In the genomic region with DNA sequence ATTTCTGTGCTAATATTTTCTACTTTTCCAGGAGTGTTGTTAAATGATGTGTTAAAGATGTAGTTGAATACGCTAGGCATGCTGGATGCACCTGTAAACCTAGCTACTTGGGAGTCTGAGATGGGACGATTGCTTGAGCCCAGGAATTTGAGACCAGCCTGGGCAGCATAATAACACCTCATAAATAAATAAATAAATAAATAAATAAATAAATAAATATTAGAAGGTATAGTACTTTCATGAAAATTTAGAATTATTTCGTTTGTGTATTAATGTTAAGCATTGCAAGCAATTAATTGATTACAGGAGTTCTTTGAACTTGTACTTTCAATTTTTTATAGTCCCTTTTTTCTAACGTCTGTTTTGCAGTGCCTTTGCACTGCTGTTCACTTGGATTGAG, we compare ENCODE assay signal across 17 cellular contexts.
A peak's percentile ranks its signal among the peaks of the same experiment; 100 is the strongest.
DNase-seq lines count a peak whose midpoint lies in the region; ATAC-seq, FAIRE-seq and TF ChIP-seq lines count a peak whose summit lies in the region.
"Had no signal": no experiment of that assay in that cellular context is flagged by ENCODE, and none has a peak within 500 bp of the region (broad histone marks: within the 10 kb centered on the region; RNA-seq: fewer than 3 reads in every experiment).

No MANE protein-coding gene starts in this region.

- TF ChIP-seq POLR2A in Peyer's patch (IDR thresholded peaks at IDR 0.05) = no peak

- H3K27me3 ChIP-seq in Peyer's patch = no peaks in the 10 kb centered on the region
- H3K27me3 ChIP-seq: BLaER1 treated with 17β-estradiol and CSF1 and Interleukin-3, amounts not matched to agents 10 nM and 100 nM had no signal

- H3K9me3 Mint-ChIP-seq in glutamatergic neuron (ENCODE audit: unreplicated experiment) = peaks cover 2% of the 10 kb centered on the region
- H3K9me3 Mint-ChIP-seq in T-helper 2 cell treated with Interferon-gamma antibody and Interleukin-4, amounts not matched to agents 5 μg/mL and 100 μg/mL, for 36 hours = no peaks in the 10 kb centered on the region
- H3K9me3 Mint-ChIP-seq: CD4-positive, alpha-beta T cell; CD8-positive, alpha-beta T cell had no signal

- no peak overlapping the region for H3K4me3 Mint-ChIP-seq in glutamatergic neuron (ENCODE audit: unreplicated experiment)
- no peak overlapping the region for H3K4me3 Mint-ChIP-seq in T-helper 2 cell treated with Interferon-gamma antibody and Interleukin-4, amounts not matched to agents 5 μg/mL and 100 μg/mL, for 36 hours
- H3K4me3 Mint-ChIP-seq: B cell; CD4-positive, alpha-beta T cell; CD8-positive, alpha-beta T cell had no signal

- no peak overlapping the region for H3K27ac ChIP-seq in Peyer's patch
- H3K27ac ChIP-seq: BLaER1 treated with 17β-estradiol and CSF1 and Interleukin-3, amounts not matched to agents 10 nM and 100 nM; C4-2B had no signal

- no peaks in the 10 kb centered on the region for H3K4me1 ChIP-seq in Peyer's patch

- H3K36me3 Mint-ChIP-seq in glutamatergic neuron (ENCODE audit: unreplicated experiment) = peaks cover 6% of the 10 kb centered on the region
- H3K36me3 Mint-ChIP-seq in T-helper 2 cell treated with Interferon-gamma antibody and Interleukin-4, amounts not matched to agents 5 μg/mL and 100 μg/mL, for 36 hours (ENCODE audit: low read depth) = peaks cover 3% of the 10 kb centered on the region

- TF ChIP-seq CTCF in D721Med (IDR thresholded peaks at IDR 0.05; ENCODE audit: insufficient read depth, missing control alignments) (no peak), glutamatergic neuron (IDR thresholded peaks at IDR 0.05; ENCODE audit: partially characterized antibody, unreplicated experiment) (no peak), Peyer's patch (IDR thresholded peaks at IDR 0.05) (no peak)

- H3K4me1 Mint-ChIP-seq in glutamatergic neuron (ENCODE audit: low read depth, unreplicated experiment) = peaks cover 3% of the 10 kb centered on the region
- H3K4me1 Mint-ChIP-seq in T-helper 2 cell treated with Interferon-gamma antibody and Interleukin-4, amounts not matched to agents 5 μg/mL and 100 μg/mL, for 36 hours (ENCODE audit: low read depth) = peaks cover 9% of the 10 kb centered on the region
- H3K4me1 Mint-ChIP-seq: B cell had no signal

- peaks cover 0 to 18% (median 0%) of the 10 kb centered on the region in 3 donors for H3K36me3 ChIP-seq in Peyer's patch

- ATAC-seq in GM18520 (IDR thresholded peaks at IDR 0.05; ENCODE audit: unreplicated experiment) = no peak
- ATAC-seq: CD8-positive, alpha-beta T cell had no signal

- no peak overlapping the region for H3K4me3 ChIP-seq in Peyer's patch
- H3K4me3 ChIP-seq: BLaER1 treated with 17β-estradiol and CSF1 and Interleukin-3, amounts not matched to agents 10 nM and 100 nM had no signal

- H3K27me3 Mint-ChIP-seq in glutamatergic neuron (ENCODE audit: unreplicated experiment) = no peaks in the 10 kb centered on the region
- H3K27me3 Mint-ChIP-seq in T-helper 2 cell treated with Interferon-gamma antibody and Interleukin-4, amounts not matched to agents 5 μg/mL and 100 μg/mL, for 36 hours (ENCODE audit: low read depth) = no peaks in the 10 kb centered on the region
- H3K27me3 Mint-ChIP-seq: B cell; CD4-positive, alpha-beta T cell had no signal

- DNase-seq in D721Med (ENCODE audit: insufficient read length, low spot score) (no peak), glutamatergic neuron (no peak), Peyer's patch (no peak)
- DNase-seq in T-helper 2 cell treated with Interferon-gamma antibody and Interleukin-4, amounts not matched to agents 5 μg/mL and 100 μg/mL, for 36 hours (ENCODE audit: low spot score) = no peak
- DNase-seq: 8988T; AML-193; CD4-positive, alpha-beta T cell; CD8-positive, alpha-beta T cell; DMS79 treated with DMSO at 0.1 percent for 48 hours; GF-D8 had no signal

- no peaks in the 10 kb centered on the region for H3K9me3 ChIP-seq in Peyer's patch
- H3K9me3 ChIP-seq: BLaER1 treated with 17β-estradiol and CSF1 and Interleukin-3, amounts not matched to agents 10 nM and 100 nM had no signal

- peak overlapping the region; percentile 26 for H3K27ac Mint-ChIP-seq in glutamatergic neuron (ENCODE audit: unreplicated experiment)
- no peak overlapping the region for H3K27ac Mint-ChIP-seq in T-helper 2 cell treated with Interferon-gamma antibody and Interleukin-4, amounts not matched to agents 5 μg/mL and 100 μg/mL, for 36 hours
- H3K27ac Mint-ChIP-seq: B cell; CD4-positive, alpha-beta T cell; CD8-positive, alpha-beta T cell had no signal

- peak; percentile 66 for FAIRE-seq in D721Med (lab: Jason Lieb, UNC)
- FAIRE-seq: A204.1, G401.6, GM12891 had no signal
